9 cellular contexts compared by ENCODE assay signal in genomic region chr13:26037302-26037701, GRCh38. TPM values are rescaled to one million over a fixed set of nuclear protein-coding genes. Genes with fewer than 3 reads are reported as not detected.
DNase-seq lines count a peak whose midpoint lies in the region; ATAC-seq and TF ChIP-seq lines count a peak whose summit lies in the region.
"Had no signal": no experiment of that assay in that cellular context is flagged by ENCODE, and none has a peak within 500 bp of the region (broad histone marks: within the 10 kb centered on the region; RNA-seq: fewer than 3 reads in every experiment).

No MANE protein-coding gene starts in this region.

- H3K9me2 ChIP-seq in GM23248 (ENCODE audit: insufficient read depth) = no peaks in the 10 kb centered on the region

- H3K9me3 ChIP-seq in vagina (no peaks in the 10 kb centered on the region), GM23248 (ENCODE audit: low read depth) (no peaks in the 10 kb centered on the region)

- no peak for ATAC-seq in GM21515 (IDR thresholded peaks at IDR 0.05; ENCODE audit: unreplicated experiment)

- H2AFZ ChIP-seq in GM23248 = no peak overlapping the region

- in situ Hi-C loops in GM23248 (cut with MboI) = no loop called here

- peak; percentile 26 for DNase-seq in stimulated activated CD4-positive, alpha-beta T cell treated with anti-CD3 and anti-CD28 coated beads, Interleukin-1b, Interleukin-23, amount 100 ng/mL, for 48 hours
- no peak for DNase-seq in stimulated activated CD4-positive, alpha-beta T cell treated with anti-CD3 and anti-CD28 coated beads, Interleukin-12 subunit alpha, Interleukin-12 subunit beta, amount 100 ng/mL, for 4 hours
- peak; percentile 50 for DNase-seq in SW480 (ENCODE audit: low spot score)
- DNase-seq in hippocampal formation (lab: John Stamatoyannopoulos, UW) = peak; percentile 59 to 68
- peak; percentile 40 to 67 for DNase-seq in vagina (ENCODE audit: extremely low spot score in 2 of 2)
- DNase-seq in GM23248 = no peak
- DNase-seq in mesenteric fat pad (ENCODE audit: low spot score) = no peak

- WGBS in GM23248 (ENCODE audit: low coverage in 1 of 2, low lambda C conversion rate in 2 of 2, missing lambda C conversion rate in 2 of 2), 2 experiments = 18 to 19% methylated on average over 2 of the region's 2 CpGs

- no peaks in the 10 kb centered on the region for H3K36me3 ChIP-seq in vagina
- H3K36me3 ChIP-seq in GM23248 (ENCODE audit: low read depth) = no peaks in the 10 kb centered on the region

- H3K79me2 ChIP-seq in GM23248 (ENCODE audit: insufficient read depth) = no peaks in the 10 kb centered on the region

- no peaks in the 10 kb centered on the region for H4K20me1 ChIP-seq in GM23248 (ENCODE audit: insufficient read depth)

- no peaks in the 10 kb centered on the region for H3F3A ChIP-seq in GM23248 (ENCODE audit: insufficient read depth)

- no peak overlapping the region for H3K27ac ChIP-seq in vagina
- H3K27ac ChIP-seq in GM23248 = no peak overlapping the region

- H3K4me2 ChIP-seq in GM23248 (ENCODE audit: unreplicated experiment) = no peak overlapping the region

- H3K27me3 ChIP-seq in vagina (no peaks in the 10 kb centered on the region), GM23248 (replicated peaks; ENCODE audit: insufficient read depth) (peaks cover 11% of the 10 kb centered on the region)

- TF ChIP-seq POLR2A in vagina (IDR thresholded peaks at IDR 0.05) = no peak

- no peak for TF ChIP-seq CTCF in vagina (IDR thresholded peaks at IDR 0.05)

- no peak overlapping the region for H3K9ac ChIP-seq in GM23248

- H3K4me1 ChIP-seq in vagina = no peaks in the 10 kb centered on the region
- H3K4me1 ChIP-seq in GM23248 (ENCODE audit: insufficient read depth) = no peaks in the 10 kb centered on the region

- intact Hi-C loops in vagina (cut with DNase I) = no loop called here

- no peak overlapping the region for H3K4me3 ChIP-seq in vagina
- H3K4me3 ChIP-seq in GM23248 = no peak overlapping the region

RNA-seq across cellular contexts. Expression of gene SHISA2, which starts 14.5 kb away (rescaled TPM):
- total RNA-seq in vagina (not detected), mesenteric fat pad (1.1 TPM)
- 0.13 and 0.32 TPM in 2 replicates for total RNA-seq in GM23248 (2014; rRNA removed; shearing (Covaris generic))
- polyA plus RNA-seq in GM23248 (2016; fragmentation: Nextera tagmentation; extraction: Ambion mirVana) = 0.35 and 0.43 TPM in 2 replicates
- polyA plus RNA-seq: liver had no signal

Comparison
In these comparisons a context has a peak if more than half of its experiments do, and no peak if none do; other contexts are left out.
1. DNase-seq: peak in stimulated activated CD4-positive, alpha-beta T cell treated with anti-CD3 and anti-CD28 coated beads, Interleukin-1b, Interleukin-23, amount 100 ng/mL, for 48 hours (single experiment), SW480 (single experiment), hippocampal formation (2 of 2) and vagina (2 of 2); none in stimulated activated CD4-positive, alpha-beta T cell treated with anti-CD3 and anti-CD28 coated beads, Interleukin-12 subunit alpha, Interleukin-12 subunit beta, amount 100 ng/mL, for 4 hours (single experiment), GM23248 (single experiment) and mesenteric fat pad (single experiment).